In genomic region chr10:33459597-33459996, GRCh38 we compare ENCODE assay signal across 20 cellular contexts.
A peak's percentile ranks its signal among the peaks of the same experiment; 100 is the strongest.
DNase-seq lines count a peak whose midpoint lies in the region; FAIRE-seq and TF ChIP-seq lines count a peak whose summit lies in the region.
"Had no signal": no experiment of that assay in that cellular context is flagged by ENCODE, and none has a peak within 500 bp of the region (broad histone marks: within the 10 kb centered on the region; RNA-seq: fewer than 3 reads in every experiment).

No MANE protein-coding gene starts in this region.

- H3K4me1 ChIP-seq in SK-N-SH (ENCODE audit: control insufficient read depth in 1 of 2, insufficient read depth in 2 of 2, low read depth in 1 of 2, low read length in 1 of 2) (peaks cover 5 to 9% of the 10 kb centered on the region in 2 experiments; a peak in 2 of 4 replicates), skeletal muscle tissue (ENCODE audit: control insufficient read depth in 3 of 3, insufficient read depth in 3 of 3, low read length in 3 of 3) (peaks cover 8 to 16% (median 13%) of the 10 kb centered on the region in 3 donors), A673 (ENCODE audit: insufficient read depth, low read length, poor library complexity, severe bottlenecking) (no peaks in the 10 kb centered on the region)
- H3K4me1 ChIP-seq: left lung, spleen had no signal

- WGBS in SK-N-SH (ENCODE audit: low lambda C conversion rate): 13% methylated on average over 5 of the region's 5 CpGs

- H3K36me3 Mint-ChIP-seq in activated CD4-positive, alpha-beta memory T cell treated with anti-CD3 and anti-CD28 coated beads, Interleukin-2, amount 10 ng/mL, durations not matched to agents 7 days and 5 days (ENCODE audit: low read depth): no peaks in the 10 kb centered on the region
- H3K36me3 Mint-ChIP-seq: stimulated activated effector memory CD8-positive, alpha-beta T cell treated with anti-CD3 and anti-CD28 coated beads, Interleukin-12 subunit alpha, Interleukin-12 subunit beta, amount 100 ng/mL, for 72 hours had no signal

- H3K27me3 Mint-ChIP-seq in activated CD4-positive, alpha-beta memory T cell treated with anti-CD3 and anti-CD28 coated beads, Interleukin-2, amount 10 ng/mL, durations not matched to agents 7 days and 5 days: no peaks in the 10 kb centered on the region
- H3K27me3 Mint-ChIP-seq: activated B cell treated with CpG ODN at 0.5 μM for 24 hours had no signal

- no peaks in the 10 kb centered on the region for H4K20me1 ChIP-seq in SK-N-SH (ENCODE audit: insufficient read depth)

- H3K4me3 Mint-ChIP-seq in activated CD4-positive, alpha-beta memory T cell treated with anti-CD3 and anti-CD28 coated beads, Interleukin-2, amount 10 ng/mL, durations not matched to agents 7 days and 5 days: no peak overlapping the region
- H3K4me3 Mint-ChIP-seq: activated B cell treated with CpG ODN at 0.5 μM for 24 hours; endodermal cell; stimulated activated effector memory CD8-positive, alpha-beta T cell treated with anti-CD3 and anti-CD28 coated beads, Interleukin-12 subunit alpha, Interleukin-12 subunit beta, amount 100 ng/mL, for 72 hours had no signal

- no peaks in the 10 kb centered on the region for H3K9me2 ChIP-seq in SK-N-SH

- intact Hi-C loops in A673 (cut with micrococcal nuclease; ENCODE audit: unreplicated experiment): no loop called here

- peak; percentile 94 for FAIRE-seq in H54 (lab: Jason Lieb, UNC)
- FAIRE-seq: GM18507, H1 had no signal

- peaks cover 21% of the 10 kb centered on the region for H3F3A ChIP-seq in SK-N-SH (replicated peaks; ENCODE audit: insufficient read depth)

- H3K4me2 ChIP-seq in SK-N-SH: peak overlapping the region; percentile 6

- TF ChIP-seq POLR2A in H54 (IDR thresholded peaks at IDR 0.05; ENCODE audit: low read depth, low read length): no peak

- no peaks in the 10 kb centered on the region for H3K27me3 ChIP-seq in SK-N-SH (ENCODE audit: insufficient read depth)
- no peaks in the 10 kb centered on the region for H3K27me3 ChIP-seq in skeletal muscle tissue (ENCODE audit: control insufficient read depth in 3 of 3, insufficient read depth in 3 of 3, low read length in 3 of 3)
- H3K27me3 ChIP-seq in A673 (replicated peaks; ENCODE audit: insufficient read depth, low read depth, low read length, poor library complexity): no peaks in the 10 kb centered on the region
- H3K27me3 ChIP-seq: left lung, ovary, spleen, transverse colon had no signal

- H3K27ac ChIP-seq in SK-N-SH (ENCODE audit: low read depth in 2 of 2, low read length in 1 of 2) (peak overlapping the region; percentile 39 to 56; a peak in 3 of 4 replicates), skeletal muscle tissue (ENCODE audit: low read depth, low read length) (peak overlapping the region; percentile 87), A673 (ENCODE audit: low read depth, low read length, poor library complexity, severe bottlenecking) (no peak overlapping the region)
- H3K27ac ChIP-seq: left lung, ovary, spleen had no signal

- H2AFZ ChIP-seq in SK-N-SH (ENCODE audit: low read depth): peak overlapping the region; percentile 44; the same call in 1 of the 2 replicates

- no TSS peak for BruUV-seq in A673 (replicated peaks; lab: Mats Ljungman, UMichigan)

- no peaks in the 10 kb centered on the region for H3K4me1 Mint-ChIP-seq in activated CD4-positive, alpha-beta memory T cell treated with anti-CD3 and anti-CD28 coated beads, Interleukin-2, amount 10 ng/mL, durations not matched to agents 7 days and 5 days
- H3K4me1 Mint-ChIP-seq: activated B cell treated with CpG ODN at 0.5 μM for 24 hours; stimulated activated effector memory CD8-positive, alpha-beta T cell treated with anti-CD3 and anti-CD28 coated beads, Interleukin-12 subunit alpha, Interleukin-12 subunit beta, amount 100 ng/mL, for 72 hours had no signal

- no peak for DNase-seq in H54 (ENCODE audit: insufficient read length, low spot score)
- no peak for DNase-seq in SK-N-SH
- DNase-seq in foreskin melanocyte: peak; percentile 7
- DNase-seq in A673 (ENCODE audit: low spot score): no peak
- DNase-seq in DMS 273 (lab: John Stamatoyannopoulos, UW; ENCODE audit: unreplicated experiment): no peak
- DNase-seq in stimulated activated CD8-positive, alpha-beta memory T cell treated with anti-CD3 and anti-CD28 coated beads, Interleukin-4, amount 100 ng/mL, for 48 hours: no peak
- DNase-seq in activated CD4-positive, alpha-beta memory T cell treated with anti-CD3 and anti-CD28 coated beads, Interleukin-2, amount 10 ng/mL, durations not matched to agents 7 days and 5 days: no peak
- DNase-seq: activated B cell treated with CpG ODN at 0.5 μM for 24 hours, C1 segment of cervical spinal cord, DMS 273 treated with DMSO at 0.1 percent for 48 hours, endodermal cell, left lung, ovary, spleen, T-helper 1 cell, transverse colon had no signal

- H3K4me3 ChIP-seq in SK-N-SH (ENCODE audit: low read depth in 2 of 2, low read length in 1 of 2) (no peak overlapping the region), skeletal muscle tissue (ENCODE audit: low read length in 3 of 3) (no peak overlapping the region), A673 (ENCODE audit: low read depth, low read length, poor library complexity, severe bottlenecking) (no peak overlapping the region)
- H3K4me3 ChIP-seq: left lung, ovary, spleen, transverse colon had no signal

- TF ChIP-seq RAD21 in SK-N-SH (IDR thresholded peaks at IDR 0.05; ENCODE audit: low read length): no peak

- POLR2A ChIA-PET in SK-N-SH (lab: Yijun Ruan, JAX): no interaction called here
- POLR2A ChIA-PET in A673 (lab: Charles Lee; ENCODE audit: low non-redundant PET): no interaction called here
- POLR2A ChIA-PET in activated CD4-positive, alpha-beta memory T cell treated with anti-CD3 and anti-CD28 coated beads, Interleukin-2, amount 10 ng/mL, durations not matched to agents 7 days and 5 days (lab: Charles Lee): no interaction called here

- H3K79me2 ChIP-seq in SK-N-SH (ENCODE audit: insufficient read depth): no peaks in the 10 kb centered on the region

- H3K9ac ChIP-seq in SK-N-SH (no peak overlapping the region), skeletal muscle tissue (ENCODE audit: low read depth in 1 of 3, low read length in 3 of 3) (no peak overlapping the region)

- H3K36me3 ChIP-seq in SK-N-SH (replicated peaks in 1 of 2; ENCODE audit: control insufficient read depth in 1 of 2, insufficient read depth in 2 of 2, low read length in 1 of 2) (no peaks in the 10 kb centered on the region), skeletal muscle tissue (ENCODE audit: control insufficient read depth in 3 of 3, insufficient read depth in 3 of 3, low read length in 3 of 3) (no peaks in the 10 kb centered on the region), A673 (ENCODE audit: insufficient read depth, low read length, poor library complexity, severe bottlenecking) (no peaks in the 10 kb centered on the region)
- H3K36me3 ChIP-seq: left lung, ovary, spleen, transverse colon had no signal

- no peak for TF ChIP-seq CTCF in SK-N-SH (IDR thresholded peaks at IDR 0.05)
- no peak for TF ChIP-seq CTCF in A673 (conservative IDR thresholded peaks at IDR 0.05; ENCODE audit: low read depth, low read length)

- TF ChIP-seq EP300 in SK-N-SH (IDR thresholded peaks at IDR 0.05; ENCODE audit: borderline replicate concordance in 1 of 2, low read depth in 1 of 2, low read length in 1 of 2): peak in 1 of 2 experiments; percentile 62; a peak in 2 of 4 replicates

- CTCF ChIA-PET in SK-N-SH (lab: Yijun Ruan, JAX): no interaction called here
- CTCF ChIA-PET in A673 (lab: Charles Lee): no interaction called here
- CTCF ChIA-PET in activated CD4-positive, alpha-beta memory T cell treated with anti-CD3 and anti-CD28 coated beads, Interleukin-2, amount 10 ng/mL, durations not matched to agents 7 days and 5 days (lab: Charles Lee): no interaction called here

- H3K9me3 Mint-ChIP-seq in activated CD4-positive, alpha-beta memory T cell treated with anti-CD3 and anti-CD28 coated beads, Interleukin-2, amount 10 ng/mL, durations not matched to agents 7 days and 5 days: no peaks in the 10 kb centered on the region
- H3K9me3 Mint-ChIP-seq: activated B cell treated with CpG ODN at 0.5 μM for 24 hours; endodermal cell; stimulated activated effector memory CD8-positive, alpha-beta T cell treated with anti-CD3 and anti-CD28 coated beads, Interleukin-12 subunit alpha, Interleukin-12 subunit beta, amount 100 ng/mL, for 72 hours had no signal

- H3K27ac Mint-ChIP-seq in activated CD4-positive, alpha-beta memory T cell treated with anti-CD3 and anti-CD28 coated beads, Interleukin-2, amount 10 ng/mL, durations not matched to agents 7 days and 5 days: no peak overlapping the region
- H3K27ac Mint-ChIP-seq: activated B cell treated with CpG ODN at 0.5 μM for 24 hours; endodermal cell; stimulated activated effector memory CD8-positive, alpha-beta T cell treated with anti-CD3 and anti-CD28 coated beads, Interleukin-12 subunit alpha, Interleukin-12 subunit beta, amount 100 ng/mL, for 72 hours had no signal

- H3K9me3 ChIP-seq in SK-N-SH: no peaks in the 10 kb centered on the region
- no peaks in the 10 kb centered on the region for H3K9me3 ChIP-seq in skeletal muscle tissue (ENCODE audit: control insufficient read depth in 3 of 3, low read length in 3 of 3)
- no peaks in the 10 kb centered on the region for H3K9me3 ChIP-seq in A673 (ENCODE audit: low read depth, low read length, poor library complexity, severe bottlenecking)
- H3K9me3 ChIP-seq: left lung, ovary, spleen, transverse colon had no signal

TF ChIP-seq in SK-N-SH, 30 proteins besides CTCF, POLR2A, EP300 and RAD21 (continues in another document):
- no peak for TF ChIP-seq YY1 (IDR thresholded peaks at IDR 0.05; ENCODE audit: low read depth)
- TF ChIP-seq, protein P1, sequence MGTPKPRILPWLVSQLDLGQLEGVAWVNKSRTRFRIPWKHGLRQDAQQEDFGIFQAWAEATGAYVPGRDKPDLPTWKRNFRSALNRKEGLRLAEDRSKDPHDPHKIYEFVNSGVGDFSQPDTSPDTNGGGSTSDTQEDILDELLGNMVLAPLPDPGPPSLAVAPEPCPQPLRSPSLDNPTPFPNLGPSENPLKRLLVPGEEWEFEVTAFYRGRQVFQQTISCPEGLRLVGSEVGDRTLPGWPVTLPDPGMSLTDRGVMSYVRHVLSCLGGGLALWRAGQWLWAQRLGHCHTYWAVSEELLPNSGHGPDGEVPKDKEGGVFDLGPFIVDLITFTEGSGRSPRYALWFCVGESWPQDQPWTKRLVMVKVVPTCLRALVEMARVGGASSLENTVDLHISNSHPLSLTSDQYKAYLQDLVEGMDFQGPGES (IDR thresholded peaks at IDR 0.05; ENCODE audit: low read depth, low read length): no peak
- no peak for TF ChIP-seq USF1 (IDR thresholded peaks at IDR 0.05; ENCODE audit: borderline replicate concordance, low read depth)
